ENCODE assay signal across 1 cellular context in the genomic region with DNA sequence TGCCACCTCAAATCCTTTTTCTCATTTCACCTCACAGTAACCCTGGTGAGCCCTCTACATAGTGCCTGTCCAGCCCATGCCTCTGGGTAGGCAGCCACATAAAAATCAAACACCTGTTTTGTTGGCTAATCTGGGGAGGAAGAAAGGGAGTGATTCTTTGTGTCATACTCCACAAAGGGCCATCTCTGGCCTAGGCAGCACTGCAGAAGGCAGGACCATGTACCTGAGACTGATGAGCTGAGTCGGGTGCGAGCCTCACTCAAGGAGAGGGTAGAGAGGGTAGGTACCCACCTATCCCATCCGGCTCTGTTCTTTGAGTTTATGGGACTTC.
TF ChIP-seq lines count a peak whose summit lies in the region.

No MANE protein-coding gene starts in this region.

TF ChIP-seq in WTC11, 78 proteins besides CTCF, POLR2A, EP300 and RAD21 (continued from another document):
- no peak for TF ChIP-seq ZBTB43 (CRISPR knock-in tag; IDR thresholded peaks at IDR 0.05)
- TF ChIP-seq CREM (CRISPR knock-in tag; IDR thresholded peaks at IDR 0.05), result no peak
- no peak for TF ChIP-seq ZNF396 (CRISPR knock-in tag; IDR thresholded peaks at IDR 0.05; ENCODE audit: borderline replicate concordance)
- TF ChIP-seq MLX (CRISPR knock-in tag; IDR thresholded peaks at IDR 0.05), result no peak
- no peak for TF ChIP-seq ZNF232 (CRISPR knock-in tag; IDR thresholded peaks at IDR 0.05)
